In genomic region chr19:628168-628567, GRCh38 we compare ENCODE assay signal across 1 cellular context.
TF ChIP-seq lines count a peak whose summit lies in the region.

No MANE protein-coding gene starts in this region.

TF ChIP-seq in endothelial cell of umbilical vein, 7 proteins besides CTCF, POLR2A, EP300 and RAD21:
- TF ChIP-seq GATA2 (IDR thresholded peaks at IDR 0.05; ENCODE audit: insufficient read depth, insufficient read length, low read depth, low read length) (no peak), MYC (IDR thresholded peaks at IDR 0.05; ENCODE audit: low read depth, low read length) (no peak), EZH2 (IDR thresholded peaks at IDR 0.05; ENCODE audit: borderline replicate concordance, low read depth, low read length, severe bottlenecking) (no peak), MAX (IDR thresholded peaks at IDR 0.05; ENCODE audit: insufficient read depth, insufficient read length) (no peak), POLR2AphosphoS5 (IDR thresholded peaks at IDR 0.05; ENCODE audit: insufficient read depth, low read depth, low read length) (no peak), FOS (IDR thresholded peaks at IDR 0.05; ENCODE audit: borderline replicate concordance, insufficient read depth, low read length) (no peak), JUN (IDR thresholded peaks at IDR 0.05; ENCODE audit: borderline replicate concordance, insufficient read depth, insufficient read length, low read depth) (no peak)
